ENCODE assay signal across 8 cellular contexts in the genomic region with DNA sequence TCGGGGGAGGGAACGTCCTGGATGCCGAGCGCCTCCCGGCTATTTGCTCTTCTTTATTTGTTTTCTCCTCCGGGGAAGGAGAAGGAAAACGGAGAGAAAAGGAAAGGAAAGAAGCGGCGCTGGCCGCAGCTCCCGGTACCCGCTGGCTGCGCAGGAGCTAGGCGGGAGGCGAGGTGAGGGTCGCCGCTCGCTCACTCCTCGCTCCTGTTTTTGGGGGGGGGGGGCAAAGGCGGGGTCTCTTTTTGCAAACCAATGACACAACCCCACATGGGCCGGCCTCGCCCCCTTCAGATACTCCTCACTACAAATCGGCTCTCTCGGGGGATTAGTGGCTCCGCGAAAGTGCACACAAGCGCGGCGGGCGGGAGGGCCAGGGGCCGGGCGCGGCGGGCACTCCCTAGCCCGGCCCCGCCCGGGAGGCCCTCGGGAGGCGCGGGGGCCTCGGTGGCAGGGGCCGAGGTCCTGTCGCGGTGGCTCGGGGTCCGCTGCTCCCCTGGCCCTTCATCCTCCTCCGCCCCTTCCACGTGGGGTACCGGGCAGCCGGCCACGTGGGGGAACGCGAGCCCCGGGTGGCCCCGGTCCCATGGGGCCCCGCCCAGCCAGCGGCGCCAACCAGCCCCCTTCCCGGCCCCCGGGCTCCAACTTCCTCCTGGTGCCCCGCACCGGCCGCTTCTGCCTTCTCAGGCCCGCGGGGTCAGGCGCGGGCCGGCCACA. TPM values are rescaled to one million over a fixed set of nuclear protein-coding genes. Genes with fewer than 3 reads are reported as not detected.
DNase-seq lines count a peak whose midpoint lies in the region; ATAC-seq and TF ChIP-seq lines count a peak whose summit lies in the region.

No MANE protein-coding gene starts in this region.

- no peaks in the 10 kb centered on the region for H3K9me3 ChIP-seq in PC-3 (ENCODE audit: low read length)
- H3K9me3 ChIP-seq in iPS DF 6.9 (ENCODE audit: control insufficient read depth, insufficient read depth, low read length): no peaks in the 10 kb centered on the region

- peak; percentile 69 for ATAC-seq in PC-3
- ATAC-seq in GM21360 (IDR thresholded peaks at IDR 0.05; ENCODE audit: unreplicated experiment): no peak

- POLR2A ChIA-PET in PC-3 (lab: Charles Lee; ENCODE audit: unreplicated experiment): no interaction called here
- POLR2A ChIA-PET in MCF 10A (lab: Yijun Ruan, JAX): interaction anchor here (0.9 to 1.6 kb wide), 5 partner anchors 36 to 468 kb away, joined by 3 to 5 read pairs (median 3); no protein-coding TSS in a partner anchor

- H3K36me3 Mint-ChIP-seq in MCF 10A (ENCODE audit: insufficient read depth, unreplicated experiment): no peaks in the 10 kb centered on the region

- H3F3A ChIP-seq in PC-3 (ENCODE audit: low read length, unreplicated experiment): no peaks in the 10 kb centered on the region

- H3K27me3 ChIP-seq in PC-3 (ENCODE audit: low read length) (no peaks in the 10 kb centered on the region), iPS DF 6.9 (ENCODE audit: control insufficient read depth, insufficient read depth, low read length) (no peaks in the 10 kb centered on the region), rectal smooth muscle tissue (ENCODE audit: control insufficient read depth, insufficient read depth, low read length) (no peaks in the 10 kb centered on the region)

- peak overlapping the region; percentile 83 for H3K4me3 ChIP-seq in PC-3 (ENCODE audit: low read length)
- peak overlapping the region; percentile 60 for H3K4me3 ChIP-seq in iPS DF 6.9 (ENCODE audit: low read length)
- peak overlapping the region; percentile 70 for H3K4me3 ChIP-seq in rectal smooth muscle tissue (ENCODE audit: low read length)

- H3K4me2 ChIP-seq in PC-3 (ENCODE audit: low read length): peak overlapping the region; percentile 97

- intact Hi-C loops in PC-3 (cut with micrococcal nuclease): loop anchor here (1.0 to 5.0 kb wide), 2 partner anchors 71 to 182 kb away; no protein-coding TSS in a partner anchor
- intact Hi-C loops in MCF 10A (cut with micrococcal nuclease): loop anchor here (1.0 to 2.0 kb wide), 4 partner anchors 182 to 540 kb away; no protein-coding TSS in a partner anchor

- no peaks in the 10 kb centered on the region for H3K9me3 Mint-ChIP-seq in MCF 10A (ENCODE audit: unreplicated experiment)

- BruUV-seq in PC-3 (replicated peaks; lab: Mats Ljungman, UMichigan) (no TSS peak), MCF 10A (replicated peaks; lab: Mats Ljungman, UMichigan) (no TSS peak)

- peak overlapping the region; percentile 85 for H2AFZ ChIP-seq in PC-3 (ENCODE audit: low read length)

- no peak; the same call in 1 of the 2 replicates for TF ChIP-seq CTCF in PC-3 (conservative IDR thresholded peaks at IDR 0.05; ENCODE audit: low read depth, low read length)
- no peak for TF ChIP-seq CTCF in MCF 10A (IDR thresholded peaks at IDR 0.05; ENCODE audit: unreplicated experiment)

- peak overlapping the region; percentile 27 for H3K27ac Mint-ChIP-seq in MCF 10A (ENCODE audit: low read depth, unreplicated experiment)

- H3K4me1 Mint-ChIP-seq in MCF 10A (ENCODE audit: insufficient read depth, unreplicated experiment): peaks cover 9% of the 10 kb centered on the region

- peaks cover 37% of the 10 kb centered on the region for H3K79me2 ChIP-seq in PC-3 (ENCODE audit: low read length)

- H4K20me1 ChIP-seq in PC-3 (ENCODE audit: low read length): peaks cover 10% of the 10 kb centered on the region; the same call in 1 of the 2 replicates

- H3K9ac ChIP-seq in PC-3 (ENCODE audit: low read length) (peak overlapping the region; percentile 89), rectal smooth muscle tissue (ENCODE audit: low read length) (peak overlapping the region; percentile 30)

- WGBS in iPS DF 6.9 (ENCODE audit: insufficient coverage, insufficient read length): no CpG with 5 or more reads among the region's 68 CpGs

- DNase-seq in DMS114 treated with DMSO at 0.1 percent for 48 hours (lab: John Stamatoyannopoulos, UW; ENCODE audit: unreplicated experiment) (peak; percentile 89), HS-5 (ENCODE audit: low read depth) (peak; percentile 60), PC-3 (peak; percentile 78), MCF 10A (ENCODE audit: unreplicated experiment) (peak; percentile 89), iPS DF 6.9 (ENCODE audit: low read depth, low spot score) (no peak)
- DNase-seq in activated CD4-positive, CD25-positive, alpha-beta regulatory T cell treated with anti-CD3 and anti-CD28 coated beads, Interleukin-2, amount 50 U/mL, for 72 hours: no peak

- peak overlapping the region; percentile 82 for H3K4me3 Mint-ChIP-seq in MCF 10A (ENCODE audit: unreplicated experiment)

- H3K4me1 ChIP-seq in PC-3 (ENCODE audit: insufficient read depth, low read length) (peaks cover 26% of the 10 kb centered on the region), iPS DF 6.9 (ENCODE audit: control insufficient read depth, insufficient read depth, low read length) (peaks cover 1% of the 10 kb centered on the region; the same call in 1 of the 2 replicates), rectal smooth muscle tissue (ENCODE audit: control insufficient read depth, insufficient read depth, low read length) (peaks cover 20% of the 10 kb centered on the region)

- no peaks in the 10 kb centered on the region for H3K36me3 ChIP-seq in PC-3 (ENCODE audit: low read depth, low read length)
- no peaks in the 10 kb centered on the region for H3K36me3 ChIP-seq in iPS DF 6.9 (ENCODE audit: control insufficient read depth, insufficient read depth, low read length)
- H3K36me3 ChIP-seq in rectal smooth muscle tissue (ENCODE audit: control insufficient read depth, insufficient read depth, low read length): no peaks in the 10 kb centered on the region

- H3K27me3 Mint-ChIP-seq in MCF 10A (ENCODE audit: insufficient read depth, unreplicated experiment): no peaks in the 10 kb centered on the region

- no peaks in the 10 kb centered on the region for H3K9me2 ChIP-seq in PC-3 (replicated peaks; ENCODE audit: low read length)

- peak overlapping the region; percentile 89 for H3K27ac ChIP-seq in PC-3 (ENCODE audit: low read length)
- H3K27ac ChIP-seq in iPS DF 6.9 (ENCODE audit: low read length): no peak overlapping the region
- H3K27ac ChIP-seq in rectal smooth muscle tissue (ENCODE audit: low read depth, low read length): peak overlapping the region; percentile 83

- CTCF ChIA-PET in PC-3 (lab: Charles Lee) (no interaction called here), MCF 10A (lab: Yijun Ruan, JAX) (interaction anchor here (0.6 to 0.7 kb wide), 2 partner anchors 325 to 1958 kb away, joined by 4 read pairs; no protein-coding TSS in a partner anchor)

RNA-seq across cellular contexts. Expression of a gene that starts 0.7 kb away (rescaled TPM):
- total RNA-seq in PC-3 (2014; rRNA removed) (78.9 and 97.2 TPM in 2 replicates), MCF 10A (2022) (129 and 152 TPM in 2 replicates)

Comparison
In these comparisons a context has a peak if more than half of its experiments do, and no peak if none do; other contexts are left out.
1. DNase-seq: peak in DMS114 treated with DMSO at 0.1 percent for 48 hours (single experiment), HS-5 (single experiment), PC-3 (single experiment) and MCF 10A (single experiment); none in iPS DF 6.9 (single experiment) and activated CD4-positive, CD25-positive, alpha-beta regulatory T cell treated with anti-CD3 and anti-CD28 coated beads, Interleukin-2, amount 50 U/mL, for 72 hours (single experiment).
2. Peak in every context shown above with its lines, with median percentiles within 50 percentile points of each other: H3K4me3 ChIP-seq.